ENCODE assay signal across 24 cellular contexts in genomic region chr2:223532161-223532560, GRCh38.
"Had no signal": no experiment of that assay in that cellular context is flagged by ENCODE, and none has a peak within 500 bp of the region (broad histone marks: within the 10 kb centered on the region; RNA-seq: fewer than 3 reads in every experiment).

No MANE protein-coding gene starts in this region.

- H3K4me3 ChIP-seq: adrenal gland, heart right ventricle, pancreas, psoas muscle, right atrium auricular region, tibial artery had no signal

- DNase-seq: activated B cell treated with CpG ODN at 0.5 μM for 24 hours; activated CD4-positive, alpha-beta T cell treated with anti-CD3 and anti-CD28 coated beads for 4 hours; activated CD4-positive, alpha-beta T cell treated with anti-CD3 and anti-CD28 coated beads, Interleukin-2, amount 50 U/mL, for 48 hours; activated gamma-delta T cell treated with Interleukin-2 at 50 U/mL for 16 hours; activated T-cell treated with anti-CD3 and anti-CD28 coated beads, Interleukin-2, amount 50 U/mL, for 72 hours; adrenal gland; effector CD8-positive, alpha-beta T cell; erythroblast; heart right ventricle; left colon; pancreas; psoas muscle; stimulated activated CD4-positive, alpha-beta T cell treated with anti-CD3 and anti-CD28 coated beads, Interleukin-12 subunit alpha, Interleukin-12 subunit beta, amount 100 ng/mL, for 4 hours; stimulated activated CD4-positive, alpha-beta T cell treated with anti-CD3 and anti-CD28 coated beads, Interleukin-4, amount 100 ng/mL, for 4 hours; substantia nigra; tibial artery had no signal

- H3K4me1 Mint-ChIP-seq: activated B cell treated with CpG ODN at 0.5 μM for 24 hours; activated naive CD4-positive, alpha-beta T cell treated with anti-CD3 and anti-CD28 coated beads, Interleukin-2, amount 50 U/mL, for 24 hours; memory B cell had no signal

- ATAC-seq: activated T-cell treated with anti-CD3 and anti-CD28 coated beads, Interleukin-2, amount 50 U/mL, for 72 hours; heart right ventricle; left colon; pancreas; psoas muscle had no signal

- H3K27me3 Mint-ChIP-seq: activated B cell treated with CpG ODN at 0.5 μM for 24 hours; dendritic cell treated with granulocyte-macrophage colony-stimulating factor and Interleukin-4, amounts not matched to agents 40 ng/mL and 50 ng/mL, for 4 days; stimulated activated naive CD8-positive, alpha-beta T cell treated with anti-CD3 and anti-CD28 coated beads, Interleukin-15, Interleukin-2, amounts not matched to agents 100 ng/mL and 50 ng/mL, for 24 hours had no signal

- H3K36me3 Mint-ChIP-seq: activated naive CD4-positive, alpha-beta T cell treated with anti-CD3 and anti-CD28 coated beads, Interleukin-2, amount 50 U/mL, for 24 hours; memory B cell had no signal

- H3K9me3 Mint-ChIP-seq: activated naive CD4-positive, alpha-beta T cell treated with anti-CD3 and anti-CD28 coated beads, Interleukin-2, amount 50 U/mL, for 24 hours; memory B cell; nephron; T-helper 1 cell treated with Interleukin-12 subunit alpha and Interleukin-12 subunit beta and Interleukin-4 antibody, amounts not matched to agents 30 μg/mL and 1 μg/mL, for 36 hours had no signal

- H3K27ac Mint-ChIP-seq: activated B cell treated with CpG ODN at 0.5 μM for 24 hours; activated naive CD4-positive, alpha-beta T cell treated with anti-CD3 and anti-CD28 coated beads, Interleukin-2, amount 50 U/mL, for 24 hours; activated T-cell treated with anti-CD3 and anti-CD28 coated beads, Interleukin-2, amount 50 U/mL, for 72 hours; dendritic cell treated with granulocyte-macrophage colony-stimulating factor and Interleukin-4, amounts not matched to agents 40 ng/mL and 50 ng/mL, for 4 days; memory B cell; nephron; stimulated activated naive CD8-positive, alpha-beta T cell treated with anti-CD3 and anti-CD28 coated beads, Interleukin-15, Interleukin-2, amounts not matched to agents 100 ng/mL and 50 ng/mL, for 24 hours; T-helper 1 cell treated with Interleukin-12 subunit alpha and Interleukin-12 subunit beta and Interleukin-4 antibody, amounts not matched to agents 30 μg/mL and 1 μg/mL, for 36 hours had no signal

- H3K4me3 Mint-ChIP-seq: activated B cell treated with CpG ODN at 0.5 μM for 24 hours; activated naive CD4-positive, alpha-beta T cell treated with anti-CD3 and anti-CD28 coated beads, Interleukin-2, amount 50 U/mL, for 24 hours; activated T-cell treated with anti-CD3 and anti-CD28 coated beads, Interleukin-2, amount 50 U/mL, for 72 hours; dendritic cell treated with granulocyte-macrophage colony-stimulating factor and Interleukin-4, amounts not matched to agents 40 ng/mL and 50 ng/mL, for 4 days; memory B cell; nephron; stimulated activated naive CD8-positive, alpha-beta T cell treated with anti-CD3 and anti-CD28 coated beads, Interleukin-15, Interleukin-2, amounts not matched to agents 100 ng/mL and 50 ng/mL, for 24 hours; T-helper 1 cell treated with Interleukin-12 subunit alpha and Interleukin-12 subunit beta and Interleukin-4 antibody, amounts not matched to agents 30 μg/mL and 1 μg/mL, for 36 hours had no signal

- H3K4me1 ChIP-seq: pancreas, psoas muscle had no signal

- H3K27me3 ChIP-seq: adrenal gland, heart right ventricle, neutrophil, pancreas, right atrium auricular region, tibial artery had no signal

- H3K27ac ChIP-seq: adrenal gland, heart right ventricle, neutrophil, pancreas, psoas muscle, right atrium auricular region, tibial artery had no signal

- H3K9me3 ChIP-seq: adrenal gland, neutrophil, pancreas, psoas muscle, right atrium auricular region, tibial artery had no signal

- H3K36me3 ChIP-seq: adrenal gland, heart right ventricle, neutrophil, pancreas, right atrium auricular region, tibial artery had no signal
